ENCODE assay signal across 8 cellular contexts in the genomic region with DNA sequence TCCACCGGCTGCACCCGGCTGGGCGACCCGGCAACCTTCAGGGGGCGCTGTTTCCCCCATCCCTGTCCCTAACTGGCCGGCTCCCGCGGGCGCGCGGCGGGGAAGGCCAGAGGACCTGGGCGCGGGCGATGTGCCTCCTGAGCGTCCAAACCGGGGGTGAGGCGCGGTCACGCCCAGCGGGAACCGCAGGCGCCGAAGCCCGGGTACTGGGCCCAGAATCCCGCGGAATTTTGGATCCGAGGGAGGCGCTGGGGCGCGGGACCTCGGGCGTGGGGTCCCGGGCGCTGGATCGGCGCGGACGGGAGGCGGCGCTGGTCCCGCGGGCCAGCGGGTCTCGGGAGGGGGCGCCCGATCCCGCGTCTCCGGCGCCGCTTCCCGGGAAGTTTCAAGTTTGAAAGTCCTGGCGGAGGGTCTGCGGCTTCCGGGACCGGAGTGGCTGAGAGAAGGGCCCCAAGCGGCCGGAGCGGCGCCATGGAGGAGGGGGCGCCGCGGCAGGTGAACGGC. TPM values are rescaled to one million over a fixed set of nuclear protein-coding genes. Genes with fewer than 3 reads are reported as not detected.
DNase-seq lines count a peak whose midpoint lies in the region; ATAC-seq and TF ChIP-seq lines count a peak whose summit lies in the region.

Gene PKN3, plus strand, starts transcription at position 59 of the 504 bp plus-strand sequence. Its CDS starts 413 bp downstream, at position 472.

- in situ Hi-C loops in Caki2 (cut with HindIII; ENCODE audit: low pct_unique_long_range_greater_than_20kb, low sequenced_read_pairs): no loop called here

- CTCF ChIA-PET in RWPE1 (lab: Yijun Ruan, JAX): interaction anchor here (0.5 to 1.2 kb wide), 18 partner anchors 8 to 654 kb away, joined by 3 to 12 read pairs (median 3); partner anchors contain the start of genes ENDOG and ZDHHC12

- peak within 1 kb of the TSS; percentile 91 for H2AFZ ChIP-seq in neuron (ENCODE audit: low read depth, low read length)

- DNase-seq in Caki2 (ENCODE audit: low read depth) (peak; percentile 80), HUDEP-2 (lab: John Stamatoyannopoulos, UW; ENCODE audit: unreplicated experiment in 76 of 76) (peak in 73 of 76 experiments; percentile 13 to 95 (median 80)), RWPE1 (ENCODE audit: low spot score) (peak; percentile 96), foreskin fibroblast (peak; percentile 68 to 93)
- peak; percentile 76 for DNase-seq in activated effector memory CD4-positive, alpha-beta T cell treated with Interleukin-2 at 50 U/mL for 16 hours

- H3K36me3 ChIP-seq in neuron (ENCODE audit: insufficient read depth, low read length) (peaks cover 9% of the 10 kb centered on the region), subcutaneous abdominal adipose tissue (ENCODE audit: control insufficient read depth in 5 of 5, insufficient read depth in 5 of 5, low read length in 5 of 5) (peaks cover 0 to 13% (median 5%) of the 10 kb centered on the region in 5 donors)

- H3K9me3 ChIP-seq in neuron (ENCODE audit: low read length) (no peaks in the 10 kb centered on the region), subcutaneous abdominal adipose tissue (ENCODE audit: control insufficient read depth in 5 of 5, low read length in 5 of 5) (no peaks in the 10 kb centered on the region)

- H3K9ac ChIP-seq in subcutaneous abdominal adipose tissue (ENCODE audit: low read length in 5 of 5): peak within 1 kb of the TSS in 4 of 5 donors; percentile 58 to 76 (median 67)

- peak within 1 kb of the TSS; percentile 81 for H3K27ac ChIP-seq in RWPE1
- peak within 1 kb of the TSS; percentile 69 for H3K27ac ChIP-seq in subcutaneous abdominal adipose tissue (ENCODE audit: low read depth, low read length)

- peak; percentile 84 for ATAC-seq in GM19463 (IDR thresholded peaks at IDR 0.05; ENCODE audit: unreplicated experiment)

- H3K4me3 ChIP-seq in foreskin fibroblast (ENCODE audit: low read depth in 1 of 2, low read length in 2 of 2) (peak within 1 kb of the TSS; percentile 61 to 69), neuron (ENCODE audit: low read length) (peak within 1 kb of the TSS; percentile 89), subcutaneous abdominal adipose tissue (ENCODE audit: low read depth in 1 of 5, low read length in 5 of 5) (peak within 1 kb of the TSS; percentile 39 to 75 (median 72))

- TF ChIP-seq CTCF in RWPE1 (conservative IDR thresholded peaks at IDR 0.05; ENCODE audit: low read depth) (peak; percentile 100), foreskin fibroblast (IDR thresholded peaks at IDR 0.05; ENCODE audit: low read depth, low read length) (peak; percentile 82)

- POLR2A ChIA-PET in RWPE1 (lab: Yijun Ruan, JAX; ENCODE audit: low non-redundant PET): no interaction called here

- peaks cover 4% of the 10 kb centered on the region for H3K4me1 ChIP-seq in neuron (ENCODE audit: insufficient read depth, low read length)
- H3K4me1 ChIP-seq in subcutaneous abdominal adipose tissue (ENCODE audit: control insufficient read depth in 5 of 5, insufficient read depth in 5 of 5, low read length in 5 of 5): peaks cover 1 to 22% (median 19%) of the 10 kb centered on the region in 5 donors

- H3K27me3 ChIP-seq in neuron (ENCODE audit: insufficient read depth, low read length) (no peaks in the 10 kb centered on the region), subcutaneous abdominal adipose tissue (ENCODE audit: control insufficient read depth in 5 of 5, insufficient read depth in 4 of 5, low read length in 5 of 5) (no peaks in the 10 kb centered on the region)

RNA-seq across cellular contexts. Expression of gene PKN3, which starts in this region (rescaled TPM):
- 9.3 and 10.9 TPM in 2 replicates for total RNA-seq in Caki2 (2014; rRNA removed; shearing (Covaris generic); ENCODE audit: low replicate concordance)

Comparison
In these comparisons a context has a peak if more than half of its experiments do, and no peak if none do; other contexts are left out.
1. Peak in every context shown above with its lines: DNase-seq, ATAC-seq, H3K4me3 ChIP-seq and H3K27ac ChIP-seq.